In genomic region chr18:9825571-9826073, GRCh38 we compare ENCODE assay signal across 9 cellular contexts.
DNase-seq lines count a peak whose midpoint lies in the region; ATAC-seq and TF ChIP-seq lines count a peak whose summit lies in the region.
"Had no signal": no experiment of that assay in that cellular context is flagged by ENCODE, and none has a peak within 500 bp of the region (broad histone marks: within the 10 kb centered on the region; RNA-seq: fewer than 3 reads in every experiment).

No MANE protein-coding gene starts in this region.

- ATAC-seq in heart right ventricle (peak; percentile 40 to 80 (median 53)), GM18873 (IDR thresholded peaks at IDR 0.05; ENCODE audit: low FRiP score, unreplicated experiment) (no peak), GM18505 (IDR thresholded peaks at IDR 0.05; ENCODE audit: unreplicated experiment) (no peak)
- ATAC-seq in stimulated activated memory B cell treated with anti-CD40 and anti-IgM and Interleukin-4, amounts not matched to agents 10 μg/mL and 1 μg/mL and 100 μg/mL, for 72 hours, result peak; percentile 54
- ATAC-seq in activated CD8-positive, alpha-beta T cell treated with anti-CD3 and anti-CD28 coated beads for 36 hours, result no peak

- peak overlapping the region; percentile 20 for H3K27ac Mint-ChIP-seq in stimulated activated memory B cell treated with anti-CD40 and anti-IgM and Interleukin-4, amounts not matched to agents 10 μg/mL and 1 μg/mL and 100 μg/mL, for 72 hours
- H3K27ac Mint-ChIP-seq in activated CD8-positive, alpha-beta T cell treated with anti-CD3 and anti-CD28 coated beads for 36 hours, result no peak overlapping the region

- H3K36me3 Mint-ChIP-seq in stimulated activated memory B cell treated with anti-CD40 and anti-IgM and Interleukin-4, amounts not matched to agents 10 μg/mL and 1 μg/mL and 100 μg/mL, for 72 hours, result peaks cover 18% of the 10 kb centered on the region
- H3K36me3 Mint-ChIP-seq in activated CD8-positive, alpha-beta T cell treated with anti-CD3 and anti-CD28 coated beads for 36 hours (ENCODE audit: low read depth), result no peaks in the 10 kb centered on the region
- H3K36me3 Mint-ChIP-seq: naive B cell had no signal

- no peak overlapping the region for H3K4me3 ChIP-seq in heart right ventricle

- H3K4me3 Mint-ChIP-seq in stimulated activated memory B cell treated with anti-CD40 and anti-IgM and Interleukin-4, amounts not matched to agents 10 μg/mL and 1 μg/mL and 100 μg/mL, for 72 hours, result no peak overlapping the region
- H3K4me3 Mint-ChIP-seq in activated CD8-positive, alpha-beta T cell treated with anti-CD3 and anti-CD28 coated beads for 36 hours, result no peak overlapping the region
- H3K4me3 Mint-ChIP-seq: naive B cell had no signal

- POLR2A ChIA-PET in activated CD8-positive, alpha-beta T cell treated with anti-CD3 and anti-CD28 coated beads for 36 hours (lab: Charles Lee), result no interaction called here

- no peaks in the 10 kb centered on the region for H3K27me3 ChIP-seq in heart right ventricle

- intact Hi-C loops in heart right ventricle (cut with DNase I), result no loop called here
- intact Hi-C loops in activated CD8-positive, alpha-beta T cell treated with anti-CD3 and anti-CD28 coated beads for 36 hours (cut with micrococcal nuclease), result no loop called here

- DNase-seq in HK-2 (ENCODE audit: unreplicated experiment), result peak; percentile 18
- DNase-seq in SW480 (ENCODE audit: low spot score), result peak; percentile 50
- DNase-seq in heart right ventricle, result no peak
- no peak for DNase-seq in NCI-H1092 treated with DMSO at 0.1 percent for 48 hours (lab: John Stamatoyannopoulos, UW)
- no peak for DNase-seq in activated CD8-positive, alpha-beta T cell treated with anti-CD3 and anti-CD28 coated beads for 36 hours
- DNase-seq: naive B cell had no signal

- no peak for TF ChIP-seq POLR2A in GM18505 (IDR thresholded peaks at IDR 0.05; ENCODE audit: borderline replicate concordance, extremely low read depth, insufficient read depth, insufficient read length)

- 47 to 57% methylated on average over 6 of the region's 6 CpGs for WGBS in heart right ventricle, 2 donors

- CTCF ChIA-PET in activated CD8-positive, alpha-beta T cell treated with anti-CD3 and anti-CD28 coated beads for 36 hours (lab: Charles Lee), result no interaction called here

- peaks cover 36% of the 10 kb centered on the region for H3K4me1 Mint-ChIP-seq in stimulated activated memory B cell treated with anti-CD40 and anti-IgM and Interleukin-4, amounts not matched to agents 10 μg/mL and 1 μg/mL and 100 μg/mL, for 72 hours
- no peaks in the 10 kb centered on the region for H3K4me1 Mint-ChIP-seq in activated CD8-positive, alpha-beta T cell treated with anti-CD3 and anti-CD28 coated beads for 36 hours (ENCODE audit: low read depth)

- H3K9me3 ChIP-seq in heart right ventricle, result peaks cover 0 to 4% (median 0%) of the 10 kb centered on the region in 11 donors

- peaks cover 0 to 71% (median 21%) of the 10 kb centered on the region in 9 donors for H3K4me1 ChIP-seq in heart right ventricle

- H3K27ac ChIP-seq in heart right ventricle, result peak overlapping the region in 9 of 10 donors; percentile 41 to 91 (median 80)

- H3K27me3 Mint-ChIP-seq in stimulated activated memory B cell treated with anti-CD40 and anti-IgM and Interleukin-4, amounts not matched to agents 10 μg/mL and 1 μg/mL and 100 μg/mL, for 72 hours, result no peaks in the 10 kb centered on the region
- peaks cover 4% of the 10 kb centered on the region for H3K27me3 Mint-ChIP-seq in activated CD8-positive, alpha-beta T cell treated with anti-CD3 and anti-CD28 coated beads for 36 hours
- H3K27me3 Mint-ChIP-seq: naive B cell had no signal

- H3K36me3 ChIP-seq in heart right ventricle, result no peaks in the 10 kb centered on the region

- no peaks in the 10 kb centered on the region for H3K9me3 Mint-ChIP-seq in stimulated activated memory B cell treated with anti-CD40 and anti-IgM and Interleukin-4, amounts not matched to agents 10 μg/mL and 1 μg/mL and 100 μg/mL, for 72 hours
- H3K9me3 Mint-ChIP-seq in activated CD8-positive, alpha-beta T cell treated with anti-CD3 and anti-CD28 coated beads for 36 hours, result no peaks in the 10 kb centered on the region

- TF ChIP-seq CTCF in heart right ventricle (IDR thresholded peaks at IDR 0.05), result no peak
- no peak for TF ChIP-seq CTCF in activated CD8-positive, alpha-beta T cell treated with anti-CD3 and anti-CD28 coated beads for 36 hours (IDR thresholded peaks at IDR 0.05)

Comparison
In these comparisons a context has a peak if more than half of its experiments do, and no peak if none do; other contexts are left out.
1. DNase-seq: peak in HK-2 (single experiment) and SW480 (single experiment); none in heart right ventricle (0 of 2), NCI-H1092 treated with DMSO at 0.1 percent for 48 hours (single experiment) and activated CD8-positive, alpha-beta T cell treated with anti-CD3 and anti-CD28 coated beads for 36 hours (single experiment).
2. ATAC-seq: peak in heart right ventricle (8 of 8) and stimulated activated memory B cell treated with anti-CD40 and anti-IgM and Interleukin-4, amounts not matched to agents 10 μg/mL and 1 μg/mL and 100 μg/mL, for 72 hours (single experiment); none in GM18873 (single experiment), GM18505 (single experiment) and activated CD8-positive, alpha-beta T cell treated with anti-CD3 and anti-CD28 coated beads for 36 hours (single experiment).